In the genomic region with DNA sequence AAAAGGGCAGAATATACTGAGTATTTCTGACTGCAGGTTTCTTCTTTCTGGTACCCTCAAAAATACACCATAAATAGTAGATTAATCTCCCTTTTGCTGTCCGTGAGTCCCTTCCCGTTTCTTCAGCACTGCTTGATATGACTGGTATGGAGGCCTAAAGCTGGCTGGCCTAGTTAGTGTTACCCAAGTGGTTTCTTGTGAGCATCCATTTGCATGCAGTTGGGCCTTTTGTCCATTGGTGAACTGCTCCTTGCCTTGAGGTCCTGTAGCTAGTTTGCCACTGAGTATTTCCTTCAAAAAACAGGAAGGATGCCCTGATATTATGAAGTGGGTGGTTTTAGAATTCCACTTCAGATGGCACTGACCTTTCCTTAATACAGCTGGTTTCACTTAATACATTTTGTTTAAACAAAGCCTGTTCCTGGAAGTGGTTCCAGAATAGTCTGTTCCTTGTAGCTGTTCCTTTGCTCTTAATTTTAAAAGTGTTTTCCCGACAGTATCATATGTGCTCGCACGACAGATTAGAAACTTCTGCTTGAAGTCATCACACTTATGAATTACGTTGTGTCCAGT, we compare ENCODE assay signal across 14 cellular contexts. TPM values are rescaled to one million over a fixed set of nuclear protein-coding genes. Genes with fewer than 3 reads are reported as not detected.
A peak's percentile ranks its signal among the peaks of the same experiment; 100 is the strongest.
DNase-seq lines count a peak whose midpoint lies in the region; ATAC-seq and TF ChIP-seq lines count a peak whose summit lies in the region.
"Had no signal": no experiment of that assay in that cellular context is flagged by ENCODE, and none has a peak within 500 bp of the region (broad histone marks: within the 10 kb centered on the region; RNA-seq: fewer than 3 reads in every experiment).

No MANE protein-coding gene starts in this region.

- H3K4me1 ChIP-seq in colonic mucosa = no peaks in the 10 kb centered on the region
- H3K4me1 ChIP-seq in lower lobe of right lung = peaks cover 15% of the 10 kb centered on the region
- H3K4me1 ChIP-seq in tibial nerve = peaks cover 0 to 27% (median 8%) of the 10 kb centered on the region in 4 donors
- H3K4me1 ChIP-seq in aorta (ENCODE audit: control insufficient read depth in 1 of 2, insufficient read depth in 2 of 2, low read length in 2 of 2) = peaks cover 0 to 3% of the 10 kb centered on the region in 2 donors

- H3K27ac Mint-ChIP-seq in HFFc6 = peak overlapping the region; percentile 83
- H3K27ac Mint-ChIP-seq in activated T-helper 17 cell treated with anti-CD3 and anti-CD28 coated beads, Interleukin-2, amount 50 U/mL, for 72 hours = no peak overlapping the region
- H3K27ac Mint-ChIP-seq: activated CD4-positive, alpha-beta T cell treated with anti-CD3 and anti-CD28 coated beads, Interleukin-2, amount 10 ng/mL, durations not matched to agents 7 days and 5 days; T-helper 1 cell treated with Interleukin-12 subunit alpha and Interleukin-12 subunit beta and Interleukin-4 antibody, amounts not matched to agents 30 μg/mL and 1 μg/mL, for 36 hours had no signal

- WGBS in tibial nerve, 2 donors = 70 to 77% methylated on average over 6 of the region's 6 CpGs
- 52 to 53% methylated on average over 6 of the region's 6 CpGs for WGBS in aorta, 2 donors

- no peak overlapping the region for H3K4me3 ChIP-seq in colonic mucosa
- no peak overlapping the region for H3K4me3 ChIP-seq in lower lobe of right lung
- H3K4me3 ChIP-seq in tibial nerve = no peak overlapping the region
- H3K4me3 ChIP-seq in aorta (ENCODE audit: low read length in 2 of 2) = no peak overlapping the region
- H3K4me3 ChIP-seq: K562 had no signal

- TF ChIP-seq EP300 in tibial nerve (IDR thresholded peaks at IDR 0.05) = no peak

- no peak overlapping the region for H3K9ac ChIP-seq in colonic mucosa (ENCODE audit: low read depth in 2 of 2, low read length in 2 of 2)

- ATAC-seq in lower lobe of right lung = peak; percentile 59 to 84
- no peak for ATAC-seq in aorta (ENCODE audit: low FRiP score)
- no peak for ATAC-seq in activated T-helper 17 cell treated with anti-CD3 and anti-CD28 coated beads, Interleukin-2, amount 50 U/mL, for 72 hours (replicated peaks)
- no peak for ATAC-seq in GM18498 (IDR thresholded peaks at IDR 0.05; ENCODE audit: unreplicated experiment)
- ATAC-seq: K562 had no signal

- peaks cover 16% of the 10 kb centered on the region for H3K4me1 Mint-ChIP-seq in HFFc6 (ENCODE audit: low read depth)
- peaks cover 9% of the 10 kb centered on the region for H3K4me1 Mint-ChIP-seq in activated T-helper 17 cell treated with anti-CD3 and anti-CD28 coated beads, Interleukin-2, amount 50 U/mL, for 72 hours
- H3K4me1 Mint-ChIP-seq: activated CD4-positive, alpha-beta T cell treated with anti-CD3 and anti-CD28 coated beads, Interleukin-2, amount 10 ng/mL, durations not matched to agents 7 days and 5 days had no signal

- no peaks in the 10 kb centered on the region; the same call in 1 of the 2 replicates for H3K27me3 Mint-ChIP-seq in HFFc6 (ENCODE audit: insufficient read depth)
- no peaks in the 10 kb centered on the region for H3K27me3 Mint-ChIP-seq in activated T-helper 17 cell treated with anti-CD3 and anti-CD28 coated beads, Interleukin-2, amount 50 U/mL, for 72 hours
- H3K27me3 Mint-ChIP-seq: activated CD4-positive, alpha-beta T cell treated with anti-CD3 and anti-CD28 coated beads, Interleukin-2, amount 10 ng/mL, durations not matched to agents 7 days and 5 days had no signal

- H3K9me3 Mint-ChIP-seq in HFFc6 = peaks cover 3% of the 10 kb centered on the region
- H3K9me3 Mint-ChIP-seq in activated T-helper 17 cell treated with anti-CD3 and anti-CD28 coated beads, Interleukin-2, amount 50 U/mL, for 72 hours = no peaks in the 10 kb centered on the region
- H3K9me3 Mint-ChIP-seq: activated CD4-positive, alpha-beta T cell treated with anti-CD3 and anti-CD28 coated beads, Interleukin-2, amount 10 ng/mL, durations not matched to agents 7 days and 5 days had no signal

- H3K36me3 ChIP-seq in colonic mucosa (no peaks in the 10 kb centered on the region), lower lobe of right lung (no peaks in the 10 kb centered on the region), tibial nerve (no peaks in the 10 kb centered on the region), aorta (ENCODE audit: control insufficient read depth in 1 of 2, insufficient read depth in 2 of 2, low read length in 1 of 2) (no peaks in the 10 kb centered on the region)

- TF ChIP-seq CTCF in HFFc6 (IDR thresholded peaks at IDR 0.05) = no peak
- no peak for TF ChIP-seq CTCF in colonic mucosa (IDR thresholded peaks at IDR 0.05)
- no peak for TF ChIP-seq CTCF in lower lobe of right lung (IDR thresholded peaks at IDR 0.05)
- no peak for TF ChIP-seq CTCF in tibial nerve (IDR thresholded peaks at IDR 0.05)

- H3K27me3 ChIP-seq in colonic mucosa = no peaks in the 10 kb centered on the region
- no peaks in the 10 kb centered on the region for H3K27me3 ChIP-seq in lower lobe of right lung (ENCODE audit: low read depth)
- H3K27me3 ChIP-seq in tibial nerve = no peaks in the 10 kb centered on the region
- H3K27me3 ChIP-seq in aorta (ENCODE audit: control insufficient read depth in 1 of 2, insufficient read depth in 2 of 2, low read length in 1 of 2) = no peaks in the 10 kb centered on the region

- peak overlapping the region; percentile 31 for H3K27ac ChIP-seq in colonic mucosa
- H3K27ac ChIP-seq in lower lobe of right lung = peak overlapping the region; percentile 0
- peak overlapping the region in 3 of 4 donors; percentile 37 to 75 (median 63) for H3K27ac ChIP-seq in tibial nerve
- H3K27ac ChIP-seq in aorta (ENCODE audit: low read depth in 1 of 2, low read length in 2 of 2) = no peak overlapping the region

- intact Hi-C loops in colonic mucosa (cut with DNase I) (no loop called here), lower lobe of right lung (cut with DNase I) (no loop called here), aorta (cut with DNase I) (no loop called here)

- DNase-seq in HFFc6 (no peak), colonic mucosa (no peak), lower lobe of right lung (no peak), tibial nerve (ENCODE audit: low spot score in 2 of 2) (no peak), aorta (no peak)
- DNase-seq: activated CD4-positive, alpha-beta T cell treated with anti-CD3 and anti-CD28 coated beads, Interleukin-2, amount 10 ng/mL, durations not matched to agents 7 days and 5 days; GF-D8; NCI-H1436 treated with DMSO at 0.1 percent for 48 hours; NCI-H524; posterior cingulate gyrus had no signal

- peaks cover 2% of the 10 kb centered on the region for H3K36me3 Mint-ChIP-seq in HFFc6 (ENCODE audit: low read depth)
- no peaks in the 10 kb centered on the region for H3K36me3 Mint-ChIP-seq in activated T-helper 17 cell treated with anti-CD3 and anti-CD28 coated beads, Interleukin-2, amount 50 U/mL, for 72 hours (ENCODE audit: low read depth)

- peak overlapping the region; percentile 55; the same call in 1 of the 2 replicates for H3K4me3 Mint-ChIP-seq in HFFc6
- H3K4me3 Mint-ChIP-seq in activated T-helper 17 cell treated with anti-CD3 and anti-CD28 coated beads, Interleukin-2, amount 50 U/mL, for 72 hours = no peak overlapping the region
- H3K4me3 Mint-ChIP-seq: activated CD4-positive, alpha-beta T cell treated with anti-CD3 and anti-CD28 coated beads, Interleukin-2, amount 10 ng/mL, durations not matched to agents 7 days and 5 days; T-helper 1 cell treated with Interleukin-12 subunit alpha and Interleukin-12 subunit beta and Interleukin-4 antibody, amounts not matched to agents 30 μg/mL and 1 μg/mL, for 36 hours had no signal

- TF ChIP-seq POLR2A in tibial nerve (IDR thresholded peaks at IDR 0.05) = no peak

- H3K9me3 ChIP-seq in colonic mucosa (no peaks in the 10 kb centered on the region), lower lobe of right lung (peaks cover 2% of the 10 kb centered on the region), tibial nerve (peaks cover 0 to 3% (median 0%) of the 10 kb centered on the region in 4 donors), aorta (ENCODE audit: control insufficient read depth, low read length) (no peaks in the 10 kb centered on the region)

RNA-seq across cellular contexts. Expression of a gene that starts 40.0 kb away (rescaled TPM):
- total RNA-seq in HFFc6 (2021; fragmentation: NEBNext Ultra II Directional; extraction: Animal tissue kit (Norgen Biotek cat#: 25700)) = 10 to 100 TPM; 56.0 to 63.5 (median 62.8) TPM
- total RNA-seq in colonic mucosa (10 to 100 TPM; 86.0 to 97.9 TPM), lower lobe of right lung (50.2 TPM), tibial nerve (100 to 1,000 TPM in 1 of 4 donors, 10 to 100 TPM in 3; 58.0 to 105 (median 78.6) TPM), aorta (10 to 100 TPM; 91.7 to 98.7 TPM)
- 10 to 100 TPM; 12.8 to 38.5 TPM for polyA plus RNA-seq in aorta
- 10 to 100 TPM; 19.5 to 35.9 TPM for total RNA-seq in activated T-helper 17 cell treated with anti-CD3 and anti-CD28 coated beads, Interleukin-2, amount 50 U/mL, for 72 hours

Comparison
In these comparisons a context has a peak if more than half of its experiments do, and no peak if none do; other contexts are left out.
1. H3K27ac ChIP-seq: peak in colonic mucosa (single experiment), lower lobe of right lung (single experiment) and tibial nerve (3 of 4); none in aorta (0 of 2).
2. ATAC-seq: peak in lower lobe of right lung (2 of 2); none in aorta (single experiment), activated T-helper 17 cell treated with anti-CD3 and anti-CD28 coated beads, Interleukin-2, amount 50 U/mL, for 72 hours (single experiment) and GM18498 (single experiment).